ENCODE assay signal across 1 cellular context in the genomic region with DNA sequence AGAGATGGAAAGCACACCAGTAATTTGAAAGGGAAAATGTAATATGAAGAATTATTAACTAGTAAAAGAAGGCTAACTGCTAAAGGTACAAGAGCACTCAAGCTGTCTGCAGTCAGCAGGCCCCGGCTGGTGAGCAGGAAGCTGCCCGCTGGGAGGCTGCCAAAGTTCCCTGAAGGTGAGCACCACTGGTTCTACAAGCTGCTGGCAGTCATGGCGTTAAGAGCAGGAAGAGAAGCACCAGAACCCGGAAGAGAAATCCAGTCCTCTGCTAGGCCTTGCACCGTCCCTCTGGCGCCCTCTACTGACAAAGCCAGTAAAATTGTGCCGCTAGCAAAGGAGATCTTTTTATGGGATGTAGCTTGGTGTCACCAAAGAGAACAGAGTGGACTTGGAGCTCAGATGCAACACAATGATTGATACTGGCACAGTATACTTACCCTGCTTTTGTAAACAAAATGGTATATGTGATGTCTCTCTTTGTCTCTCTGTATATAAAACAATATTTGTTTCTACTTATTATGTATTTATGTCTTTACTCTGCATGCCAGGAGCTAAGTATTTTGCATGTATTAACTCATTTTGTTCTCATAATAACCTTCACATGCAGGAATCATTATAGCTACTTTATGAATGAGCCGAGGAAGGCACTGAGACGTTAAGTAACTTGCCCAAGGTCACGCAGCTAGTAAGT.
TF ChIP-seq lines count a peak whose summit lies in the region.

No MANE protein-coding gene starts in this region.

TF ChIP-seq in HepG2, 621 proteins besides CTCF, POLR2A, EP300 and RAD21 (continued from another document and continues in another):
- TF ChIP-seq, protein P1, sequence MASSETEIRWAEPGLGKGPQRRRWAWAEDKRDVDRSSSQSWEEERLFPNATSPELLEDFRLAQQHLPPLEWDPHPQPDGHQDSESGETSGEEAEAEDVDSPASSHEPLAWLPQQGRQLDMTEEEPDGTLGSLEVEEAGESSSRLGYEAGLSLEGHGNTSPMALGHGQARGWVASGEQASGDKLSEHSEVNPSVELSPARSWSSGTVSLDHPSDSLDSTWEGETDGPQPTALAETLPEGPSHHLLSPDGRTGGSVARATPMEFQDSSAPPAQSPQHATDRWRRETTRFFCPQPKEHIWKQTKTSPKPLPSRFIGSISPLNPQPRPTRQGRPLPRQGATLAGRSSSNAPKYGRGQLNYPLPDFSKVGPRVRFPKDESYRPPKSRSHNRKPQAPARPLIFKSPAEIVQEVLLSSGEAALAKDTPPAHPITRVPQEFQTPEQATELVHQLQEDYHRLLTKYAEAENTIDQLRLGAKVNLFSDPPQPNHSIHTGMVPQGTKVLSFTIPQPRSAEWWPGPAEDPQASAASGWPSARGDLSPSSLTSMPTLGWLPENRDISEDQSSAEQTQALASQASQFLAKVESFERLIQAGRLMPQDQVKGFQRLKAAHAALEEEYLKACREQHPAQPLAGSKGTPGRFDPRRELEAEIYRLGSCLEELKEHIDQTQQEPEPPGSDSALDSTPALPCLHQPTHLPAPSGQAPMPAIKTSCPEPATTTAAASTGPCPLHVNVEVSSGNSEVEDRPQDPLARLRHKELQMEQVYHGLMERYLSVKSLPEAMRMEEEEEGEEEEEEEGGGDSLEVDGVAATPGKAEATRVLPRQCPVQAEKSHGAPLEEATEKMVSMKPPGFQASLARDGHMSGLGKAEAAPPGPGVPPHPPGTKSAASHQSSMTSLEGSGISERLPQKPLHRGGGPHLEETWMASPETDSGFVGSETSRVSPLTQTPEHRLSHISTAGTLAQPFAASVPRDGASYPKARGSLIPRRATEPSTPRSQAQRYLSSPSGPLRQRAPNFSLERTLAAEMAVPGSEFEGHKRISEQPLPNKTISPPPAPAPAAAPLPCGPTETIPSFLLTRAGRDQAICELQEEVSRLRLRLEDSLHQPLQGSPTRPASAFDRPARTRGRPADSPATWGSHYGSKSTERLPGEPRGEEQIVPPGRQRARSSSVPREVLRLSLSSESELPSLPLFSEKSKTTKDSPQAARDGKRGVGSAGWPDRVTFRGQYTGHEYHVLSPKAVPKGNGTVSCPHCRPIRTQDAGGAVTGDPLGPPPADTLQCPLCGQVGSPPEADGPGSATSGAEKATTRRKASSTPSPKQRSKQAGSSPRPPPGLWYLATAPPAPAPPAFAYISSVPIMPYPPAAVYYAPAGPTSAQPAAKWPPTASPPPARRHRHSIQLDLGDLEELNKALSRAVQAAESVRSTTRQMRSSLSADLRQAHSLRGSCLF (CRISPR knock-in tag; IDR thresholded peaks at IDR 0.05; ENCODE audit: borderline replicate concordance), result 0 out of 2 replicates have a peak, but pooled peaks have one; percentile 35
- TF ChIP-seq ZNF230 (CRISPR knock-in tag; IDR thresholded peaks at IDR 0.05) (peak; percentile 81; the same call in 1 of the 2 replicates), REXO4 (CRISPR knock-in tag; IDR thresholded peaks at IDR 0.05; ENCODE audit: borderline replicate concordance) (no peak), ZBTB38 (CRISPR knock-in tag; IDR thresholded peaks at IDR 0.05) (peak; percentile 66; the same call in 1 of the 2 replicates), ZNF670 (CRISPR knock-in tag; IDR thresholded peaks at IDR 0.05; ENCODE audit: borderline replicate concordance) (peak; percentile 26; the same call in 1 of the 2 replicates), SP2 (CRISPR knock-in tag; IDR thresholded peaks at IDR 0.05) (no peak), KMT2A (CRISPR knock-in tag; IDR thresholded peaks at IDR 0.05) (peak; percentile 85; the same call in 1 of the 2 replicates), ARNTL (CRISPR knock-in tag; IDR thresholded peaks at IDR 0.05) (peak; percentile 82), HNF4A (CRISPR knock-in tag; IDR thresholded peaks at IDR 0.05) (peak; percentile 80), KLF11 (CRISPR knock-in tag; IDR thresholded peaks at IDR 0.05) (no peak), KDM5A (IDR thresholded peaks at IDR 0.05; ENCODE audit: borderline replicate concordance, low read length) (no peak), ZNF773 (CRISPR knock-in tag; IDR thresholded peaks at IDR 0.05; ENCODE audit: borderline replicate concordance) (no peak), ZIK1 (CRISPR knock-in tag; IDR thresholded peaks at IDR 0.05; ENCODE audit: borderline replicate concordance, low read depth) (no peak), KLF16 (CRISPR knock-in tag; IDR thresholded peaks at IDR 0.05) (peak in 1 of 2 experiments; percentile 94; a peak in 2 of 4 replicates), ZEB1 (IDR thresholded peaks at IDR 0.05; ENCODE audit: insufficient replicate concordance, low read depth) (peak; percentile 52), BORCS8-MEF2B (CRISPR knock-in tag; IDR thresholded peaks at IDR 0.05) (peak; percentile 42; the same call in 1 of the 2 replicates), MTA3 (CRISPR knock-in tag; IDR thresholded peaks at IDR 0.05) (no peak), ATAD3A (CRISPR knock-in tag; IDR thresholded peaks at IDR 0.05) (no peak), SMC3 (IDR thresholded peaks at IDR 0.05; ENCODE audit: low read length) (peak; percentile 98), SAP130 (CRISPR knock-in tag; IDR thresholded peaks at IDR 0.05; ENCODE audit: low read depth) (peak; percentile 98), SP1 (IDR thresholded peaks at IDR 0.05) (no peak), SP1 (CRISPR knock-in tag; IDR thresholded peaks at IDR 0.05) (no peak), RFXANK (CRISPR knock-in tag; IDR thresholded peaks at IDR 0.05) (0 out of 2 replicates have a peak, but pooled peaks have one; percentile 51), SKI (IDR thresholded peaks at IDR 0.05; ENCODE audit: partially characterized antibody) (no peak), KLF9 (CRISPR knock-in tag; IDR thresholded peaks at IDR 0.05; ENCODE audit: low read depth) (peak; percentile 47; the same call in 1 of the 2 replicates), SRSF4 (IDR thresholded peaks at IDR 0.05; ENCODE audit: low read depth, low read length, poor library complexity, severe bottlenecking) (no peak), HOXA9 (CRISPR knock-in tag; IDR thresholded peaks at IDR 0.05; ENCODE audit: borderline replicate concordance) (no peak), ZNF10 (CRISPR knock-in tag; IDR thresholded peaks at IDR 0.05; ENCODE audit: borderline replicate concordance, low read depth) (no peak), NCOA5 (CRISPR knock-in tag; IDR thresholded peaks at IDR 0.05) (no peak), HDAC2 (CRISPR knock-in tag; IDR thresholded peaks at IDR 0.05) (peak; percentile 93)
- TF ChIP-seq, protein P2, sequence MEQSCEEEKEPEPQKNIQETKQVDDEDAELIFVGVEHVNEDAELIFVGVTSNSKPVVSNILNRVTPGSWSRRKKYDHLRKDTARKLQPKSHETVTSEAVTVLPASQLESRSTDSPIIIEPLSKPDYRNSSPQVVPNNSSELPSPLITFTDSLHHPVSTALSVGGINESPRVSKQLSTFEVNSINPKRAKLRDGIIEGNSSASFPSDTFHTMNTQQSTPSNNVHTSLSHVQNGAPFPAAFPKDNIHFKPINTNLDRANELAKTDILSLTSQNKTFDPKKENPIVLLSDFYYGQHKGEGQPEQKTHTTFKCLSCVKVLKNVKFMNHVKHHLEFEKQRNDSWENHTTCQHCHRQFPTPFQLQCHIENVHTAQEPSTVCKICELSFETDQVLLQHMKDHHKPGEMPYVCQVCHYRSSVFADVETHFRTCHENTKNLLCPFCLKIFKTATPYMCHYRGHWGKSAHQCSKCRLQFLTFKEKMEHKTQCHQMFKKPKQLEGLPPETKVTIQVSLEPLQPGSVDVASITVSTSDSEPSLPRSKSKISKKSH (CRISPR knock-in tag; IDR thresholded peaks at IDR 0.05; ENCODE audit: borderline replicate concordance), result peak; percentile 87
- TF ChIP-seq, protein P3, sequence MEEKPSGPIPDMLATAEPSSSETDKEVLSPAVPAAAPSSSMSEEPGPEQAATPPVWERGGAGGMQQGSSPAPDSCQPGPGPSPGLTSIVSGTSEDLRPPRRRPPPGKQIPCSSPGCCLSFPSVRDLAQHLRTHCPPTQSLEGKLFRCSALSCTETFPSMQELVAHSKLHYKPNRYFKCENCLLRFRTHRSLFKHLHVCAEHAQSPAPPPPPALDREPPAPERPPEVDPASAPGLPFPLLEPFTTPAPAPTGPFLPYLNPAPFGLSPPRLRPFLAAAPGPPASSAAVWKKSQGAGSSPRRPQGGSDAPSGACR (CRISPR knock-in tag; IDR thresholded peaks at IDR 0.05), result peak; percentile 84
- TF ChIP-seq, protein P4, sequence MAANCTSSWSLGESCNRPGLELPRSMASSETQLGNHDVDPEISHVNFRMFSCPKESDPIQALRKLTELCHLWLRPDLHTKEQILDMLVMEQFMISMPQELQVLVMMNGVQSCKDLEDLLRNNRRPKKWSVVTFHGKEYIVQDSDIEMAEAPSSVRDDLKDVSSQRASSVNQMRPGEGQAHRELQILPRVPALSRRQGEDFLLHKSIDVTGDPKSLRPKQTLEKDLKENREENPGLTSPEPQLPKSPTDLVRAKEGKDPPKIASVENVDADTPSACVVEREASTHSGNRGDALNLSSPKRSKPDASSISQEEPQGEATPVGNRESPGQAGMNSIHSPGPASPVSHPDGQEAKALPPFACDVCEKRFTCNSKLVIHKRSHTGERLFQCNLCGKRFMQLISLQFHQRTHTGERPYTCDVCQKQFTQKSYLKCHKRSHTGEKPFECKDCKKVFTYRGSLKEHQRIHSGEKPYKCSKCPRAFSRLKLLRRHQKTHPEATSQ (CRISPR knock-in tag; IDR thresholded peaks at IDR 0.05; ENCODE audit: borderline replicate concordance), result peak; percentile 90; the same call in 1 of the 2 replicates
- TF ChIP-seq, protein P5, sequence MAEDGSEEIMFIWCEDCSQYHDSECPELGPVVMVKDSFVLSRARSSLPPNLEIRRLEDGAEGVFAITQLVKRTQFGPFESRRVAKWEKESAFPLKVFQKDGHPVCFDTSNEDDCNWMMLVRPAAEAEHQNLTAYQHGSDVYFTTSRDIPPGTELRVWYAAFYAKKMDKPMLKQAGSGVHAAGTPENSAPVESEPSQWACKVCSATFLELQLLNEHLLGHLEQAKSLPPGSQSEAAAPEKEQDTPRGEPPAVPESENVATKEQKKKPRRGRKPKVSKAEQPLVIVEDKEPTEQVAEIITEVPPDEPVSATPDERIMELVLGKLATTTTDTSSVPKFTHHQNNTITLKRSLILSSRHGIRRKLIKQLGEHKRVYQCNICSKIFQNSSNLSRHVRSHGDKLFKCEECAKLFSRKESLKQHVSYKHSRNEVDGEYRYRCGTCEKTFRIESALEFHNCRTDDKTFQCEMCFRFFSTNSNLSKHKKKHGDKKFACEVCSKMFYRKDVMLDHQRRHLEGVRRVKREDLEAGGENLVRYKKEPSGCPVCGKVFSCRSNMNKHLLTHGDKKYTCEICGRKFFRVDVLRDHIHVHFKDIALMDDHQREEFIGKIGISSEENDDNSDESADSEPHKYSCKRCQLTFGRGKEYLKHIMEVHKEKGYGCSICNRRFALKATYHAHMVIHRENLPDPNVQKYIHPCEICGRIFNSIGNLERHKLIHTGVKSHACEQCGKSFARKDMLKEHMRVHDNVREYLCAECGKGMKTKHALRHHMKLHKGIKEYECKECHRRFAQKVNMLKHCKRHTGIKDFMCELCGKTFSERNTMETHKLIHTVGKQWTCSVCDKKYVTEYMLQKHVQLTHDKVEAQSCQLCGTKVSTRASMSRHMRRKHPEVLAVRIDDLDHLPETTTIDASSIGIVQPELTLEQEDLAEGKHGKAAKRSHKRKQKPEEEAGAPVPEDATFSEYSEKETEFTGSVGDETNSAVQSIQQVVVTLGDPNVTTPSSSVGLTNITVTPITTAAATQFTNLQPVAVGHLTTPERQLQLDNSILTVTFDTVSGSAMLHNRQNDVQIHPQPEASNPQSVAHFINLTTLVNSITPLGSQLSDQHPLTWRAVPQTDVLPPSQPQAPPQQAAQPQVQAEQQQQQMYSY (CRISPR knock-in tag; IDR thresholded peaks at IDR 0.05), result peak; percentile 80
- TF ChIP-seq, protein P6, sequence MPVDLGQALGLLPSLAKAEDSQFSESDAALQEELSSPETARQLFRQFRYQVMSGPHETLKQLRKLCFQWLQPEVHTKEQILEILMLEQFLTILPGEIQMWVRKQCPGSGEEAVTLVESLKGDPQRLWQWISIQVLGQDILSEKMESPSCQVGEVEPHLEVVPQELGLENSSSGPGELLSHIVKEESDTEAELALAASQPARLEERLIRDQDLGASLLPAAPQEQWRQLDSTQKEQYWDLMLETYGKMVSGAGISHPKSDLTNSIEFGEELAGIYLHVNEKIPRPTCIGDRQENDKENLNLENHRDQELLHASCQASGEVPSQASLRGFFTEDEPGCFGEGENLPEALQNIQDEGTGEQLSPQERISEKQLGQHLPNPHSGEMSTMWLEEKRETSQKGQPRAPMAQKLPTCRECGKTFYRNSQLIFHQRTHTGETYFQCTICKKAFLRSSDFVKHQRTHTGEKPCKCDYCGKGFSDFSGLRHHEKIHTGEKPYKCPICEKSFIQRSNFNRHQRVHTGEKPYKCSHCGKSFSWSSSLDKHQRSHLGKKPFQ (CRISPR knock-in tag; IDR thresholded peaks at IDR 0.05; ENCODE audit: insufficient replicate concordance), result peak; percentile 78
- TF ChIP-seq, protein P7, sequence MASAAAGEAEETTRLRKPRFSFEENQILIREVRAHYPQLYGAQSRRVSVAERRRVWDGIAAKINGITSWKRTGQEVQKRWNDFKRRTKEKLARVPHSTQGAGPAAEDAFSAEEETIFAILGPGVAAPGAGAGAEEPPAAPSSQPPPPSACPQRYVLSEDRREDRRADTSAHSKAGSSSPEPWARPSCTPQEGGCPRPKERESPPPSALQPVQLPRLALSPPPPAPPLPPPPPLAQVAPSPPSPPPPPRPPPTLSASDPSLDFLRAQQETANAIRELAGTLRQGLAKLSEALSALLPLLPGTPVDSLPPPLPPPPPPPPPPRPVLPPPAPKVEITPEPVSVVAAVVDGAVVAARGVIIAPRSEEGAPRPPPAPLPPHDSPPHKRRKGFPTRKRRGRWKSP (CRISPR knock-in tag; IDR thresholded peaks at IDR 0.05), result peak; percentile 94
- TF ChIP-seq, protein P8, sequence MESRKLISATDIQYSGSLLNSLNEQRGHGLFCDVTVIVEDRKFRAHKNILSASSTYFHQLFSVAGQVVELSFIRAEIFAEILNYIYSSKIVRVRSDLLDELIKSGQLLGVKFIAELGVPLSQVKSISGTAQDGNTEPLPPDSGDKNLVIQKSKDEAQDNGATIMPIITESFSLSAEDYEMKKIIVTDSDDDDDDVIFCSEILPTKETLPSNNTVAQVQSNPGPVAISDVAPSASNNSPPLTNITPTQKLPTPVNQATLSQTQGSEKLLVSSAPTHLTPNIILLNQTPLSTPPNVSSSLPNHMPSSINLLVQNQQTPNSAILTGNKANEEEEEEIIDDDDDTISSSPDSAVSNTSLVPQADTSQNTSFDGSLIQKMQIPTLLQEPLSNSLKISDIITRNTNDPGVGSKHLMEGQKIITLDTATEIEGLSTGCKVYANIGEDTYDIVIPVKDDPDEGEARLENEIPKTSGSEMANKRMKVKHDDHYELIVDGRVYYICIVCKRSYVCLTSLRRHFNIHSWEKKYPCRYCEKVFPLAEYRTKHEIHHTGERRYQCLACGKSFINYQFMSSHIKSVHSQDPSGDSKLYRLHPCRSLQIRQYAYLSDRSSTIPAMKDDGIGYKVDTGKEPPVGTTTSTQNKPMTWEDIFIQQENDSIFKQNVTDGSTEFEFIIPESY (CRISPR knock-in tag; IDR thresholded peaks at IDR 0.05), result peak; percentile 78
- TF ChIP-seq, protein P9, sequence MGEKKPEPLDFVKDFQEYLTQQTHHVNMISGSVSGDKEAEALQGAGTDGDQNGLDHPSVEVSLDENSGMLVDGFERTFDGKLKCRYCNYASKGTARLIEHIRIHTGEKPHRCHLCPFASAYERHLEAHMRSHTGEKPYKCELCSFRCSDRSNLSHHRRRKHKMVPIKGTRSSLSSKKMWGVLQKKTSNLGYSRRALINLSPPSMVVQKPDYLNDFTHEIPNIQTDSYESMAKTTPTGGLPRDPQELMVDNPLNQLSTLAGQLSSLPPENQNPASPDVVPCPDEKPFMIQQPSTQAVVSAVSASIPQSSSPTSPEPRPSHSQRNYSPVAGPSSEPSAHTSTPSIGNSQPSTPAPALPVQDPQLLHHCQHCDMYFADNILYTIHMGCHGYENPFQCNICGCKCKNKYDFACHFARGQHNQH (CRISPR knock-in tag; IDR thresholded peaks at IDR 0.05), result peak; percentile 80; the same call in 1 of the 2 replicates
